Comparison of ENCODE assay signal across 8 cellular contexts in genomic region chrX:106862972-106863688, GRCh38. TPM values are rescaled to one million over a fixed set of nuclear protein-coding genes. Genes with fewer than 3 reads are reported as not detected.
DNase-seq lines count a peak whose midpoint lies in the region; ATAC-seq and TF ChIP-seq lines count a peak whose summit lies in the region.

No MANE protein-coding gene starts in this region.

- no peak overlapping the region for H3K4me2 ChIP-seq in H9 (ENCODE audit: insufficient read depth, insufficient read length, low read length)

- H3K36me3 Mint-ChIP-seq in H9 (ENCODE audit: insufficient read depth in 1 of 3, low read depth in 3 of 3): peaks cover 0 to 5% (median 0%) of the 10 kb centered on the region in 3 experiments; a peak in 2 of 7 replicates
- H3K36me3 Mint-ChIP-seq in glutamatergic neuron (ENCODE audit: unreplicated experiment): no peaks in the 10 kb centered on the region

- H3K56ac ChIP-seq in H9 (ENCODE audit: insufficient read length, low read depth, low read length): no peak overlapping the region

- no peak overlapping the region for H2AFZ ChIP-seq in H9 (ENCODE audit: low read length)

- no peak overlapping the region for H2BK5ac ChIP-seq in H9 (ENCODE audit: insufficient read length, low read length)

- no peak overlapping the region for H4K91ac ChIP-seq in H9 (ENCODE audit: insufficient read length, low read depth, low read length)

- no peak overlapping the region for H2BK120ac ChIP-seq in H9 (ENCODE audit: low read depth, low read length, poor library complexity, severe bottlenecking)

- no peak overlapping the region for H3K27ac Mint-ChIP-seq in H9
- no peak overlapping the region for H3K27ac Mint-ChIP-seq in glutamatergic neuron (ENCODE audit: unreplicated experiment)

- no peaks in the 10 kb centered on the region for H3K27me3 ChIP-seq in H9 (ENCODE audit: insufficient read depth, low read length)
- H3K27me3 ChIP-seq in RWPE2 (ENCODE audit: insufficient read depth, poor library complexity, severe bottlenecking): no peaks in the 10 kb centered on the region
- H3K27me3 ChIP-seq in sigmoid colon: no peaks in the 10 kb centered on the region
- no peaks in the 10 kb centered on the region for H3K27me3 ChIP-seq in aorta (ENCODE audit: control insufficient read depth in 1 of 2, insufficient read depth in 2 of 2, low read length in 1 of 2)

- H3K23me2 ChIP-seq in H9 (ENCODE audit: insufficient read length, low read depth, low read length, poor library complexity, severe bottlenecking): no peaks in the 10 kb centered on the region

- no peaks in the 10 kb centered on the region for H3K9me3 ChIP-seq in H9 (ENCODE audit: control insufficient read depth, low read depth, low read length)
- no peaks in the 10 kb centered on the region for H3K9me3 ChIP-seq in RWPE2 (ENCODE audit: severe bottlenecking)
- H3K9me3 ChIP-seq in sigmoid colon: no peaks in the 10 kb centered on the region
- H3K9me3 ChIP-seq in aorta (ENCODE audit: control insufficient read depth, low read length): no peaks in the 10 kb centered on the region

- H3K79me2 ChIP-seq in H9 (ENCODE audit: insufficient read depth, low read length): no peaks in the 10 kb centered on the region

- H3K9ac ChIP-seq in H9 (ENCODE audit: extremely low read depth, insufficient read length, low read length): no peak overlapping the region

- H3T11ph ChIP-seq in H9 (ENCODE audit: low read length): no peak overlapping the region

- no peak overlapping the region for H2BK12ac ChIP-seq in H9 (ENCODE audit: insufficient read length, low read depth, low read length)

- DNase-seq in NCI-H748 (lab: John Stamatoyannopoulos, UW; ENCODE audit: unreplicated experiment) (peak; percentile 28), NCI-H748 treated with DMSO at 0.1 percent for 48 hours (lab: John Stamatoyannopoulos, UW) (no peak), H9 (peak; percentile 71), RWPE2 (ENCODE audit: low spot score) (no peak), glutamatergic neuron (peak; percentile 33), sigmoid colon (no peak), C1 segment of cervical spinal cord (lab: John Stamatoyannopoulos, UW) (no peak), aorta (no peak)

- H3K4ac ChIP-seq in H9 (ENCODE audit: low read depth, low read length): no peak overlapping the region

- intact Hi-C loops in sigmoid colon (cut with DNase I): no loop called here
- intact Hi-C loops in aorta (cut with DNase I): no loop called here

- H3K27ac ChIP-seq in H9 (ENCODE audit: insufficient read length, low read depth, low read length) (no peak overlapping the region), RWPE2 (ENCODE audit: poor library complexity, severe bottlenecking) (no peak overlapping the region), sigmoid colon (no peak overlapping the region), aorta (ENCODE audit: low read depth in 1 of 2, low read length in 2 of 2) (no peak overlapping the region)

- no peak for TF ChIP-seq POLR2A in sigmoid colon (IDR thresholded peaks at IDR 0.05)

- no peak overlapping the region for H2BK20ac ChIP-seq in H9 (ENCODE audit: low read depth, low read length, poor library complexity, severe bottlenecking)

- ATAC-seq in RWPE2 (ENCODE audit: low read depth) (no peak; the same call in 2 of the 3 replicates), aorta (ENCODE audit: low FRiP score) (no peak)

- H3K4me1 Mint-ChIP-seq in H9 (peaks cover 0 to 4% of the 10 kb centered on the region in 2 experiments; a peak in 1 of 4 replicates), glutamatergic neuron (ENCODE audit: low read depth, unreplicated experiment) (no peaks in the 10 kb centered on the region)

- no peak for TF ChIP-seq EP300 in sigmoid colon (IDR thresholded peaks at IDR 0.05)

- no peak overlapping the region for H2BK15ac ChIP-seq in H9 (ENCODE audit: low read depth, low read length)

- no peak overlapping the region for H3K18ac ChIP-seq in H9 (ENCODE audit: insufficient read length, low read depth, low read length)

- no peak overlapping the region for H3K23ac ChIP-seq in H9 (ENCODE audit: insufficient read length, low read depth, low read length)

- no peak overlapping the region for H3K4me3 Mint-ChIP-seq in H9
- no peak overlapping the region for H3K4me3 Mint-ChIP-seq in glutamatergic neuron (ENCODE audit: unreplicated experiment)

- H4K20me1 ChIP-seq in H9 (ENCODE audit: control insufficient read depth, insufficient read depth, insufficient read length): no peaks in the 10 kb centered on the region

- H3K4me3 ChIP-seq in RWPE2 (ENCODE audit: severe bottlenecking) (no peak overlapping the region), sigmoid colon (no peak overlapping the region), aorta (ENCODE audit: low read length in 2 of 2) (no peak overlapping the region)

- no peaks in the 10 kb centered on the region for H3K4me1 ChIP-seq in H9 (ENCODE audit: insufficient read depth, low read length)
- no peaks in the 10 kb centered on the region for H3K4me1 ChIP-seq in RWPE2 (ENCODE audit: insufficient read depth, poor library complexity, severe bottlenecking)
- no peaks in the 10 kb centered on the region for H3K4me1 ChIP-seq in sigmoid colon
- H3K4me1 ChIP-seq in aorta (ENCODE audit: control insufficient read depth in 1 of 2, insufficient read depth in 2 of 2, low read length in 2 of 2): no peaks in the 10 kb centered on the region

- no CpG with 5 or more reads among the region's 13 CpGs for WGBS in H9 (ENCODE audit: extremely low coverage, insufficient read length, low lambda C conversion rate)
- 77 to 78% methylated on average over 13 of the region's 13 CpGs for WGBS in sigmoid colon, 2 donors
- WGBS in aorta, 2 donors: 44 to 75% methylated on average over 13 of the region's 13 CpGs

- H4K8ac ChIP-seq in H9 (replicated peaks; ENCODE audit: insufficient read length, low read depth, low read length): no peak overlapping the region

- no peak overlapping the region for H4K5ac ChIP-seq in H9 (ENCODE audit: insufficient read length, low read depth, low read length)

- peaks cover 2% of the 10 kb centered on the region for H3K27me3 Mint-ChIP-seq in H9 (ENCODE audit: low read depth)
- no peaks in the 10 kb centered on the region for H3K27me3 Mint-ChIP-seq in glutamatergic neuron (ENCODE audit: unreplicated experiment)

- no peak overlapping the region for H2AK5ac ChIP-seq in H9 (ENCODE audit: insufficient read length, low read length)

- no peaks in the 10 kb centered on the region for H3K79me1 ChIP-seq in H9 (ENCODE audit: insufficient read depth, low read depth, low read length, poor library complexity, severe bottlenecking)

- H3K36me3 ChIP-seq in RWPE2 (ENCODE audit: low read depth): no peaks in the 10 kb centered on the region
- no peaks in the 10 kb centered on the region for H3K36me3 ChIP-seq in sigmoid colon
- H3K36me3 ChIP-seq in aorta (ENCODE audit: control insufficient read depth in 1 of 2, insufficient read depth in 2 of 2, low read length in 1 of 2): no peaks in the 10 kb centered on the region

- no peak overlapping the region for H3K14ac ChIP-seq in H9 (ENCODE audit: insufficient read depth, low read length)

- peaks cover 12 to 47% of the 10 kb centered on the region in 2 experiments; a peak in 3 of 5 replicates for H3K9me3 Mint-ChIP-seq in H9
- H3K9me3 Mint-ChIP-seq in glutamatergic neuron (ENCODE audit: unreplicated experiment): no peaks in the 10 kb centered on the region

- TF ChIP-seq CTCF in H9 (conservative IDR thresholded peaks at IDR 0.05): peak; percentile 67
- peak; percentile 33 for TF ChIP-seq CTCF in RWPE2 (IDR thresholded peaks at IDR 0.05; ENCODE audit: poor library complexity, severe bottlenecking)
- no peak for TF ChIP-seq CTCF in glutamatergic neuron (IDR thresholded peaks at IDR 0.05; ENCODE audit: partially characterized antibody, unreplicated experiment)
- TF ChIP-seq CTCF in sigmoid colon (IDR thresholded peaks at IDR 0.05): no peak

RNA-seq across cellular contexts. Expression of gene RIPPLY1, which starts 40.0 kb away (rescaled TPM):
- total RNA-seq in H9 (2021) (not detected in 2 replicates), glutamatergic neuron (ENCODE audit: unreplicated experiment) (not detected), sigmoid colon (not detected), aorta (not detected)
- polyA plus RNA-seq in sigmoid colon (under 1 TPM in 1 of 3 donors, not detected in 2; 0.09 TPM), aorta (not detected)

RNA-seq across cellular contexts. Expression of gene CLDN2, which starts 57.1 kb away (rescaled TPM):
- not detected in 2 replicates for total RNA-seq in H9 (2021)
- total RNA-seq in glutamatergic neuron (ENCODE audit: unreplicated experiment): not detected
- total RNA-seq in sigmoid colon: not detected
- 1 to 10 TPM in 1 of 3 donors, under 1 TPM in 1, not detected in 1; 0.60 to 3.6 TPM for polyA plus RNA-seq in sigmoid colon
- not detected for total RNA-seq in aorta
- polyA plus RNA-seq in aorta: not detected

Comparison
In these comparisons a context has a peak if more than half of its experiments do, and no peak if none do; other contexts are left out.
1. DNase-seq: peak in NCI-H748 (single experiment), H9 (single experiment) and glutamatergic neuron (single experiment); none in NCI-H748 treated with DMSO at 0.1 percent for 48 hours (single experiment), RWPE2 (single experiment), sigmoid colon (single experiment), C1 segment of cervical spinal cord (0 of 14) and aorta (0 of 2).
2. CTCF ChIP-seq: peak in H9 (single experiment) and RWPE2 (single experiment); none in glutamatergic neuron (single experiment) and sigmoid colon (0 of 4).